In the genomic region with DNA sequence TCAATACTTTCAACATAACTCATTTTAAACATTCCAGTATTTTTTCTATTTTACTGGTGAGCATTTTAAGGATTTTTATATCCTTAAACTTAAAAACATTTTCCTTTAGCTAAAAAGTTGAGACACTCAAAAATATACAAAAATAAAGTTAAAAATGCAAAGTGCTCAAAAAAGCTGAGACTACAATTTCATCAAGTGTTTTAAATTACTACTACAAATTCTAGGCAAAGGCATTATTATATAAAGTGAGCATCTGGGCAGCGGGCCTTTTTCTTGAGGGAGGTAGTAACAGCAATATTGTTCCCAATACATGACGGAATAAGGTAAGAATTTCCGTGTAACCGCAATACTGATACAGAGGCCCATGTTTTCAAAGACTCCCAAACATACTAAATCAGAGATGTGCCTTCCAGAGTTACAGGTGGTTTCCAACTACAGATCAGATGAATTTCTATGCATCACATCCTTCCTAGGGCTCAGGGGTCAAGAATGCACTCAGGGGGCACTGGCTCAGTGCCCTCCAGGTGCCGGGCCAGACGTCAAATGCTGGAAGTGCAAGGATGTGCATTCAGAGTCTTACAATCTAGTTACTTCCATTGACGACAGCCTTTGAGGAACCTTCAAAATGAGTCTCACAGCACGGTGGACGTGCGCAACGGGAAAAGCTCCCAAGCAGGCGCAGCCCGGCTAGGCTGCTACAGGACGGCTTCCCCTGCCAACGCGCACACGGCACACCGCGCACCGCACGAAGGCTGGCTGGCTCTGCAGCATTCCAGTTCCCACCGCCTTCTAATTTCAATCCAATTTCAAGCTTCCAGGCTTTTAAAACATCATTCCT, we compare ENCODE assay signal across 1 cellular context.
A peak's percentile ranks its signal among the peaks of the same experiment; 100 is the strongest.
TF ChIP-seq lines count a peak whose summit lies in the region.

No MANE protein-coding gene starts in this region.

TF ChIP-seq in endothelial cell of umbilical vein, 7 proteins besides CTCF, POLR2A, EP300 and RAD21:
- peak; percentile 83 for TF ChIP-seq GATA2 (IDR thresholded peaks at IDR 0.05; ENCODE audit: insufficient read depth, insufficient read length, low read depth, low read length)
- TF ChIP-seq JUN (IDR thresholded peaks at IDR 0.05; ENCODE audit: borderline replicate concordance, insufficient read depth, insufficient read length, low read depth): peak; percentile 71
- peak; percentile 68 for TF ChIP-seq POLR2AphosphoS5 (IDR thresholded peaks at IDR 0.05; ENCODE audit: insufficient read depth, low read depth, low read length)
- TF ChIP-seq, protein P1, sequence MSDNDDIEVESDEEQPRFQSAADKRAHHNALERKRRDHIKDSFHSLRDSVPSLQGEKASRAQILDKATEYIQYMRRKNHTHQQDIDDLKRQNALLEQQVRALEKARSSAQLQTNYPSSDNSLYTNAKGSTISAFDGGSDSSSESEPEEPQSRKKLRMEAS (IDR thresholded peaks at IDR 0.05; ENCODE audit: insufficient read depth, insufficient read length): no peak
- TF ChIP-seq FOS (IDR thresholded peaks at IDR 0.05; ENCODE audit: borderline replicate concordance, insufficient read depth, low read length): peak; percentile 66
